9 cellular contexts compared by ENCODE assay signal in the genomic region with DNA sequence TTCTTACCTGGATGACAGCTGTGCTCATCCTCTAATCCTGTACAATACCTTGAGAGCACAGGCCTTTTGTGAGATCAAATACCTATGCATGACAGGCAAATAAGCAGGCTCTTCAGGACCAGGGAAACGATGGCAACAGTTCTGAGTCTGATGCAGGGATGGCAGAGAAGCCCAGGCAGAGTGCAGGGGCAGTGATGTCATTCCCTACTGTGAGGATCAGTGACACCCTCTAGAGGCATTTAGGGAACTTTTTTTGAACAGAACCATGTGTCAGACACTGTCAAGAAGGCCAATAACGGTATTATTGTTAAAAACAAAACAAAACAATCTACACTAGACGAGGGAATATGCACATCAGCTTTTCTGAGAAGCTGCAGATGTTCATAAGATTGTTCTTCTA.
DNase-seq lines count a peak whose midpoint lies in the region; ATAC-seq and TF ChIP-seq lines count a peak whose summit lies in the region.
"Had no signal": no experiment of that assay in that cellular context is flagged by ENCODE, and none has a peak within 500 bp of the region (broad histone marks: within the 10 kb centered on the region; RNA-seq: fewer than 3 reads in every experiment).

No MANE protein-coding gene starts in this region.

- no peak overlapping the region for H3K27ac ChIP-seq in left lung
- H3K27ac ChIP-seq: HL-60 had no signal

- H3K9me3 ChIP-seq in left lung = no peaks in the 10 kb centered on the region

- H3K4me3 ChIP-seq in left lung = no peak overlapping the region

- H3K36me3 ChIP-seq in left lung = peaks cover 0 to 8% of the 10 kb centered on the region in 2 donors

- no peaks in the 10 kb centered on the region for H3K4me1 ChIP-seq in left lung

- no peak for TF ChIP-seq CTCF in left lung (IDR thresholded peaks at IDR 0.05)

- H3K27me3 ChIP-seq in left lung = no peaks in the 10 kb centered on the region

- DNase-seq in DMS114 treated with DMSO at 0.1 percent for 48 hours (lab: John Stamatoyannopoulos, UW; ENCODE audit: unreplicated experiment) = peak; percentile 4
- DNase-seq in astrocyte of the hippocampus (ENCODE audit: low read depth, low spot score) = peak; percentile 62
- no peak for DNase-seq in left lung
- no peak for DNase-seq in UCSD-AML1 (lab: John Stamatoyannopoulos, UW; ENCODE audit: unreplicated experiment)
- DNase-seq in activated CD4-positive, CD25-positive, alpha-beta regulatory T cell treated with anti-CD3 and anti-CD28 coated beads, Interleukin-2, amount 50 U/mL, for 72 hours = no peak

- ATAC-seq in HG03378 (IDR thresholded peaks at IDR 0.05; ENCODE audit: unreplicated experiment) (peak; percentile 59), left lung (peak; percentile 47), GM19328 (IDR thresholded peaks at IDR 0.05; ENCODE audit: unreplicated experiment) (no peak), HG02970 (IDR thresholded peaks at IDR 0.05; ENCODE audit: low FRiP score, unreplicated experiment) (no peak)

- intact Hi-C loops in left lung (cut with DNase I) = no loop called here

Comparison
In these comparisons a context has a peak if more than half of its experiments do, and no peak if none do; other contexts are left out.
1. DNase-seq: peak in DMS114 treated with DMSO at 0.1 percent for 48 hours (single experiment) and astrocyte of the hippocampus (single experiment); none in left lung (0 of 2), UCSD-AML1 (single experiment) and activated CD4-positive, CD25-positive, alpha-beta regulatory T cell treated with anti-CD3 and anti-CD28 coated beads, Interleukin-2, amount 50 U/mL, for 72 hours (single experiment).
2. ATAC-seq: peak in HG03378 (single experiment) and left lung (single experiment); none in GM19328 (single experiment) and HG02970 (single experiment).